1 cellular context compared by ENCODE assay signal in genomic region chr1:223189525-223189902, GRCh38.
TF ChIP-seq lines count a peak whose summit lies in the region.

No MANE protein-coding gene starts in this region.

TF ChIP-seq in HepG2, 621 proteins besides CTCF, POLR2A, EP300 and RAD21:
- no peak for TF ChIP-seq HDAC6 (IDR thresholded peaks at IDR 0.05; ENCODE audit: low read depth, low read length)
- TF ChIP-seq FOXC1 (CRISPR knock-in tag; IDR thresholded peaks at IDR 0.05; ENCODE audit: borderline replicate concordance), result no peak
- no peak for TF ChIP-seq ZBTB46 (CRISPR knock-in tag; IDR thresholded peaks at IDR 0.05; ENCODE audit: borderline replicate concordance)
- TF ChIP-seq TARDBP (CRISPR knock-in tag; IDR thresholded peaks at IDR 0.05), result no peak
- TF ChIP-seq PPARG (CRISPR knock-in tag; conservative IDR thresholded peaks at IDR 0.05), result no peak
- no peak for TF ChIP-seq GFI1 (CRISPR knock-in tag; IDR thresholded peaks at IDR 0.05; ENCODE audit: borderline replicate concordance)
- TF ChIP-seq ZNF558 (CRISPR knock-in tag; IDR thresholded peaks at IDR 0.05; ENCODE audit: borderline replicate concordance), result no peak
- TF ChIP-seq MNT (IDR thresholded peaks at IDR 0.05), result no peak
- no peak for TF ChIP-seq RFXANK (CRISPR knock-in tag; IDR thresholded peaks at IDR 0.05)
- TF ChIP-seq TBP (CRISPR knock-in tag; IDR thresholded peaks at IDR 0.05), result no peak
- TF ChIP-seq ISX (CRISPR knock-in tag; conservative IDR thresholded peaks at IDR 0.05), result no peak
- no peak for TF ChIP-seq ATF7-NPFF (CRISPR knock-in tag; IDR thresholded peaks at IDR 0.05; ENCODE audit: low read depth)
- TF ChIP-seq MTERF4 (CRISPR knock-in tag; IDR thresholded peaks at IDR 0.05), result no peak
- TF ChIP-seq NR3C1 (CRISPR knock-in tag; IDR thresholded peaks at IDR 0.05), result no peak
- no peak for TF ChIP-seq TFAP4 (IDR thresholded peaks at IDR 0.05; ENCODE audit: borderline replicate concordance, low read depth)
- TF ChIP-seq ZNF414 (CRISPR knock-in tag; IDR thresholded peaks at IDR 0.05), result no peak
- no peak for TF ChIP-seq STAT6 (CRISPR knock-in tag; IDR thresholded peaks at IDR 0.05; ENCODE audit: borderline replicate concordance)
- TF ChIP-seq ZNF761 (CRISPR knock-in tag; conservative IDR thresholded peaks at IDR 0.05), result no peak
- TF ChIP-seq ZNF713 (CRISPR knock-in tag; IDR thresholded peaks at IDR 0.05), result no peak
- no peak for TF ChIP-seq ZNF275 (CRISPR knock-in tag; IDR thresholded peaks at IDR 0.05; ENCODE audit: borderline replicate concordance)
